In genomic region chr2:60358471-60358870, GRCh38 we compare ENCODE assay signal across 21 cellular contexts.
DNase-seq lines count a peak whose midpoint lies in the region; ATAC-seq and TF ChIP-seq lines count a peak whose summit lies in the region.
"Had no signal": no experiment of that assay in that cellular context is flagged by ENCODE, and none has a peak within 500 bp of the region (broad histone marks: within the 10 kb centered on the region; RNA-seq: fewer than 3 reads in every experiment).

No MANE protein-coding gene starts in this region.

- H3K9ac ChIP-seq in SU-DHL-6 (ENCODE audit: low read length), result peak overlapping the region; percentile 65

- peaks cover 51% of the 10 kb centered on the region for H3F3A ChIP-seq in SU-DHL-6 (ENCODE audit: insufficient read depth)

- H3K36me3 Mint-ChIP-seq in IgD-negative memory B cell (peaks cover 2% of the 10 kb centered on the region), memory B cell (peaks cover 2% of the 10 kb centered on the region)
- H3K36me3 Mint-ChIP-seq in stimulated activated effector memory CD8-positive, alpha-beta T cell treated with anti-CD3 and anti-CD28 coated beads, Interleukin-12 subunit alpha, Interleukin-12 subunit beta, amount 100 ng/mL, for 72 hours, result no peaks in the 10 kb centered on the region
- H3K36me3 Mint-ChIP-seq: CD4-positive, CD25-positive, alpha-beta regulatory T cell had no signal

- no peaks in the 10 kb centered on the region for H3K79me2 ChIP-seq in SU-DHL-6 (ENCODE audit: insufficient read depth, low read length)

- no peaks in the 10 kb centered on the region for H3K27me3 ChIP-seq in SU-DHL-6 (ENCODE audit: low read length)

- no peaks in the 10 kb centered on the region for H4K20me1 ChIP-seq in SU-DHL-6 (ENCODE audit: low read depth, low read length)

- H3K9me3 ChIP-seq in SU-DHL-6 (ENCODE audit: insufficient read depth, low read length), result no peaks in the 10 kb centered on the region
- H3K9me3 ChIP-seq: Caco-2, SJSA1 had no signal

- peak overlapping the region; percentile 76 to 97 (median 90) for H3K27ac Mint-ChIP-seq in IgD-negative memory B cell
- H3K27ac Mint-ChIP-seq in memory B cell, result peak overlapping the region; percentile 85
- no peak overlapping the region for H3K27ac Mint-ChIP-seq in stimulated activated effector memory CD8-positive, alpha-beta T cell treated with anti-CD3 and anti-CD28 coated beads, Interleukin-12 subunit alpha, Interleukin-12 subunit beta, amount 100 ng/mL, for 72 hours
- H3K27ac Mint-ChIP-seq: CD4-positive, CD25-positive, alpha-beta regulatory T cell; GM23338 had no signal

- H3K27me3 Mint-ChIP-seq in IgD-negative memory B cell (no peaks in the 10 kb centered on the region), memory B cell (no peaks in the 10 kb centered on the region)
- H3K27me3 Mint-ChIP-seq: CD4-positive, CD25-positive, alpha-beta regulatory T cell had no signal

- H3K4me1 Mint-ChIP-seq in IgD-negative memory B cell, result peaks cover 63 to 79% (median 71%) of the 10 kb centered on the region in 3 donors
- H3K4me1 Mint-ChIP-seq in memory B cell, result peaks cover 69% of the 10 kb centered on the region
- peaks cover 6% of the 10 kb centered on the region for H3K4me1 Mint-ChIP-seq in stimulated activated effector memory CD8-positive, alpha-beta T cell treated with anti-CD3 and anti-CD28 coated beads, Interleukin-12 subunit alpha, Interleukin-12 subunit beta, amount 100 ng/mL, for 72 hours
- H3K4me1 Mint-ChIP-seq: CD4-positive, CD25-positive, alpha-beta regulatory T cell had no signal

- peak overlapping the region in 3 of 4 donors; percentile 35 to 78 (median 56) for H3K4me3 Mint-ChIP-seq in IgD-negative memory B cell
- H3K4me3 Mint-ChIP-seq in memory B cell, result peak overlapping the region; percentile 25
- no peak overlapping the region for H3K4me3 Mint-ChIP-seq in stimulated activated effector memory CD8-positive, alpha-beta T cell treated with anti-CD3 and anti-CD28 coated beads, Interleukin-12 subunit alpha, Interleukin-12 subunit beta, amount 100 ng/mL, for 72 hours
- H3K4me3 Mint-ChIP-seq: CD4-positive, CD25-positive, alpha-beta regulatory T cell; GM23338 had no signal

- H3K27ac ChIP-seq in SU-DHL-6 (ENCODE audit: low read depth, low read length), result peak overlapping the region; percentile 96
- H3K27ac ChIP-seq: SJSA1 had no signal

- ATAC-seq in memory B cell (ENCODE audit: low read depth), result no peak
- ATAC-seq in stimulated activated effector memory CD8-positive, alpha-beta T cell treated with anti-CD3 and anti-CD28 coated beads, Interleukin-12 subunit alpha, Interleukin-12 subunit beta, amount 100 ng/mL, for 72 hours, result no peak
- ATAC-seq: GM23338 had no signal

- TF ChIP-seq CTCF in SU-DHL-6 (IDR thresholded peaks at IDR 0.05; ENCODE audit: insufficient read depth, low read length, poor library complexity, severe bottlenecking), result no peak

- peak overlapping the region; percentile 15 for H2AFZ ChIP-seq in SU-DHL-6 (ENCODE audit: low read depth, low read length, severe bottlenecking)

- DNase-seq in memory B cell (ENCODE audit: low spot score in 2 of 2) (no peak), T-helper 1 cell (no peak), AML-193 (lab: John Stamatoyannopoulos, UW) (no peak), SHP77 treated with DMSO at 0.1 percent for 48 hours (lab: John Stamatoyannopoulos, UW) (no peak)
- DNase-seq in stimulated activated effector memory CD8-positive, alpha-beta T cell treated with anti-CD3 and anti-CD28 coated beads, Interleukin-12 subunit alpha, Interleukin-12 subunit beta, amount 100 ng/mL, for 72 hours (ENCODE audit: low spot score in 2 of 2), result no peak
- DNase-seq: ACHN; Caco-2; CD4-positive, CD25-positive, alpha-beta regulatory T cell; DMS153; GF-D8; HCEC 1CT; NCI-H1092 treated with DMSO at 0.1 percent for 48 hours; NCI-H146; NCI-H2081 treated with DMSO at 0.1 percent for 48 hours; NCI-H2227 treated with DMSO at 0.1 percent for 48 hours; NCI-H510A treated with DMSO at 0.1 percent for 48 hours; NCI-H82 had no signal

- H3K4me3 ChIP-seq in SU-DHL-6 (ENCODE audit: insufficient read depth, low read length, poor library complexity, severe bottlenecking), result no peak overlapping the region
- H3K4me3 ChIP-seq: GM23338, SJSA1 had no signal

- no peaks in the 10 kb centered on the region for H3K36me3 ChIP-seq in SU-DHL-6 (ENCODE audit: low read length)
- H3K36me3 ChIP-seq: SJSA1 had no signal

- peaks cover 0 to 4% (median 0%) of the 10 kb centered on the region in 3 donors for H3K9me3 Mint-ChIP-seq in IgD-negative memory B cell
- peaks cover 2% of the 10 kb centered on the region for H3K9me3 Mint-ChIP-seq in memory B cell
- H3K9me3 Mint-ChIP-seq in stimulated activated effector memory CD8-positive, alpha-beta T cell treated with anti-CD3 and anti-CD28 coated beads, Interleukin-12 subunit alpha, Interleukin-12 subunit beta, amount 100 ng/mL, for 72 hours, result peaks cover 4% of the 10 kb centered on the region
- H3K9me3 Mint-ChIP-seq: GM23338 had no signal

- H3K9me2 ChIP-seq in SU-DHL-6 (replicated peaks; ENCODE audit: insufficient read depth, low read length), result no peaks in the 10 kb centered on the region

- H3K4me2 ChIP-seq in SU-DHL-6 (ENCODE audit: low read depth, low read length, poor library complexity, severe bottlenecking), result peak overlapping the region; percentile 78
- H3K4me2 ChIP-seq: GM23338 had no signal
